19 cellular contexts compared by ENCODE assay signal in the genomic region with DNA sequence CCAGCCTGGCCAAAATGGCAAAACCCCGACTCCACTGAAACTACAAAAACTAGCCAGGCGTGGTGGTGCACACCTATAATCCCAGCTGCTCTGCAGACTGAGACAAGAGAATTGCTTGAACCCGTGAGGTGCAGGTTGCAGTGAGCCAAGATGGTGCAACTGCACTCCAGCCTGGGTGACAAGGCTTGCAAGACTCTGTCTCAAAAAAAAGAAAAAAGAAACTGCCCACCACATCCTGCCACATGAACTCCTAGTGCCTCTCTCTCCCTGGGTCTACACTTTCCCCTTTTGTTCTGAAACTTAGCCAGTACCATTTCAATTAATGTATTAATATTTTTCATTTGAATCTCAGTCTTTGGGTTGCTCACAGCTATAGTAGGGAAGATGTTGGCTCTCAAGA.
"Had no signal": no experiment of that assay in that cellular context is flagged by ENCODE, and none has a peak within 500 bp of the region (broad histone marks: within the 10 kb centered on the region; RNA-seq: fewer than 3 reads in every experiment).

No MANE protein-coding gene starts in this region.

- H3K27ac ChIP-seq: HL-60 had no signal

- DNase-seq: Karpas-422, KG1, MM.1S, NCI-H1092 treated with DMSO at 0.1 percent for 48 hours, NCI-H1436, NCI-H187, NCI-H2029, NCI-H2081 treated with DMSO at 0.1 percent for 48 hours, NCI-H2171 treated with DMSO at 0.1 percent for 48 hours, NCI-H345, NCI-H446 treated with DMSO at 0.1 percent for 48 hours, NCI-H524, NCI-H526 treated with DMSO at 0.1 percent for 48 hours, NCI-H748 treated with DMSO at 0.1 percent for 48 hours, RPMI8226, SHP77, SK-N-SH, SW 1271 had no signal

- H3K9me3 ChIP-seq: SK-N-SH had no signal

- H3K9ac ChIP-seq: SK-N-SH had no signal

- H3K4me2 ChIP-seq: SK-N-SH had no signal
